In the genomic region with DNA sequence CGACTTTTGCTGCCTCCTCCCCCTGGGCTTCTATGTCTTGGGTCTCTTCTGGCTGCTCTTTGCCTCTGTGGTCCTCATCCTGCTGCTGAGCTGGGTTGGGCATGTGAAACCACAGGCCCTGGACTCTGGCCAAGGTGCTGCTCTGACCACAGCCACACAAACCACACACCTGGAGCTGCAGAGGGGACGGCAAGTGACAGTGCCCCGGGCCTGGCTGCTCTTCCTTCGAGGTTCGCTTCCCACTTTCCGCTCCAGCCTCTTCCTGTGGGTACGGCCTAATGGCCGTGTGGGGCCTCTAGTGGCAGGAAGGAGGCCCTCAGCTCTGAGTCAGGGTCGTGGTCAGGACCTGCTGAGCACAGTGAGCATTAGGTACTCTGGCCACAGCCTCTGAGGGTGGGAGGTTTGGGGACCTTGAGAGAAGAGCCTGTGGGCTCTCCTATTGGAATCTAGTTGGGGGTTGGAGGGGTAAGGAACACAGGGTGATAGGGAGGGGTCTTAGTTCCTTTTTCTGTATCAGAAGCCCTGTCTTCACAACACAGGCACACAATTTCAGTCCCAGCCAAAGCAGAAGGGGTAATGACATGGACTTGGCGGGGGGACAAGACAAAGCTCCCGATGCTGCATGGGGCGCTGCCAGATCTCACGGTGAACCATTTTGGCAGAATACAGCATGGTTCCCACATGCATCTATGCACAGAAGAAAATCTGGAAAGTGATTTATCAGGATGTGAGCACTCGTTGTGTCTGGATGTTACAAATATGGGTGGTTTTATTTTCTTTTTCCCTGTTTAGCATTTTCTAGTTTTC, we compare ENCODE assay signal across 8 cellular contexts. TPM values are rescaled to one million over a fixed set of nuclear protein-coding genes. Genes with fewer than 3 reads are reported as not detected.
DNase-seq lines count a peak whose midpoint lies in the region; ATAC-seq and TF ChIP-seq lines count a peak whose summit lies in the region.

No MANE protein-coding gene starts in this region.

- no peak overlapping the region for H3K9ac ChIP-seq in mammary epithelial cell (ENCODE audit: insufficient read depth, low read length)

- H3K27ac ChIP-seq in mammary epithelial cell (ENCODE audit: insufficient read depth, low read depth, low read length): no peak overlapping the region

- 67% methylated on average over 3 of the region's 14 CpGs for WGBS in mammary epithelial cell (ENCODE audit: low coverage, missing lambda C conversion rate)

- ATAC-seq in mucosa of descending colon: peak; percentile 39
- no peak for ATAC-seq in HG03039 (IDR thresholded peaks at IDR 0.05; ENCODE audit: unreplicated experiment)
- ATAC-seq in HG03521 (IDR thresholded peaks at IDR 0.05; ENCODE audit: unreplicated experiment): no peak

- intact Hi-C loops in mammary epithelial cell (cut with micrococcal nuclease): loop anchor here (1.0 kb wide), 1 partner anchor 25 kb away; no protein-coding TSS in a partner anchor
- intact Hi-C loops in mucosa of descending colon (cut with DNase I, micrococcal nuclease): no loop called here

- no peaks in the 10 kb centered on the region for H4K20me1 ChIP-seq in mammary epithelial cell (ENCODE audit: insufficient read depth, low read length)

- in situ Hi-C loops in mammary epithelial cell (cut with MboI; ENCODE audit: low sequenced_read_pairs in 2 of 2): no loop called here

- dilution Hi-C loops in mammary epithelial cell (cut with HindIII; ENCODE audit: low sequenced_read_pairs): no loop called here

- BruUV-seq in mammary epithelial cell (replicated peaks; lab: Mats Ljungman, UMichigan): no TSS peak

- no peak overlapping the region for H3K4me3 ChIP-seq in mammary epithelial cell (replicated peaks in 1 of 3; ENCODE audit: insufficient read depth in 1 of 3, low read depth in 2 of 3, low read length in 3 of 3)
- H3K4me3 ChIP-seq in mucosa of descending colon: no peak overlapping the region

- peak in 1 of 2 donors; percentile 49 for TF ChIP-seq CTCF in mammary epithelial cell (conservative IDR thresholded peaks at IDR 0.05 in 1 of 2, IDR thresholded peaks at IDR 0.05 in 1 of 2; ENCODE audit: extremely low read depth in 1 of 2, insufficient read depth in 1 of 2, low read depth in 1 of 2, low read length in 2 of 2)
- TF ChIP-seq CTCF in mucosa of descending colon (IDR thresholded peaks at IDR 0.05): no peak

- H3K4me1 ChIP-seq in mammary epithelial cell (ENCODE audit: insufficient read depth, low read length): peaks cover 18% of the 10 kb centered on the region
- H3K4me1 ChIP-seq in mucosa of descending colon (ENCODE audit: low read depth): peaks cover 17% of the 10 kb centered on the region

- H3K9me3 ChIP-seq in mammary epithelial cell (replicated peaks; ENCODE audit: insufficient read depth, low read length) (no peaks in the 10 kb centered on the region), mucosa of descending colon (no peaks in the 10 kb centered on the region)

- DNase-seq in stimulated activated CD4-positive, alpha-beta T cell treated with anti-CD3 and anti-CD28 coated beads, Interleukin-15, amount 100 ng/mL, for 24 hours: peak; percentile 36
- no peak for DNase-seq in stimulated activated CD4-positive, alpha-beta T cell treated with anti-CD3 and anti-CD28 coated beads, Interleukin-1b, Interleukin-23, amount 100 ng/mL, for 48 hours
- peak; percentile 50 to 54 for DNase-seq in NOMO-1 (lab: John Stamatoyannopoulos, UW; ENCODE audit: unreplicated experiment in 2 of 2)
- peak; percentile 39 for DNase-seq in mammary epithelial cell
- DNase-seq in mucosa of descending colon: peak; percentile 57 to 65 (median 64)
- DNase-seq in NCI-H1092 (lab: John Stamatoyannopoulos, UW): no peak

- H2AFZ ChIP-seq in mammary epithelial cell (ENCODE audit: low read depth, low read length): peak overlapping the region; percentile 14

- H3K36me3 ChIP-seq in mammary epithelial cell (ENCODE audit: insufficient read depth, low read length): no peaks in the 10 kb centered on the region
- no peaks in the 10 kb centered on the region for H3K36me3 ChIP-seq in mucosa of descending colon (ENCODE audit: low read depth)

- H3K27me3 ChIP-seq in mammary epithelial cell (ENCODE audit: insufficient read depth, low read length): no peaks in the 10 kb centered on the region

- H3K79me2 ChIP-seq in mammary epithelial cell (ENCODE audit: insufficient read depth, low read length): peaks cover 16% of the 10 kb centered on the region

- CTCF ChIA-PET in mammary epithelial cell (lab: Charles Lee; ENCODE audit: low non-redundant PET): interaction anchor here (1.0 kb wide), 1 partner anchor 367 kb away, joined by 5 read pairs; no protein-coding TSS in a partner anchor

- H3K4me2 ChIP-seq in mammary epithelial cell (ENCODE audit: insufficient read depth, low read depth, low read length): peak overlapping the region; percentile 50

RNA-seq across cellular contexts. Expression of gene GP1BA, which starts 2.3 kb away (rescaled TPM):
- total RNA-seq in mammary epithelial cell: not detected
- not detected for polyA plus RNA-seq in mammary epithelial cell
- not detected for polyA minus RNA-seq in mammary epithelial cell
- total RNA-seq in mucosa of descending colon: not detected

RNA-seq across cellular contexts. Expression of gene SLC25A11, which starts 5.5 kb away (rescaled TPM):
- total RNA-seq in mammary epithelial cell: 10 to 100 TPM; 35.5 to 46.7 TPM
- polyA plus RNA-seq in mammary epithelial cell: 71.3 TPM
- polyA minus RNA-seq in mammary epithelial cell: 103 TPM
- total RNA-seq in mucosa of descending colon: 10 to 100 TPM; 68.4 to 87.2 (median 72.8) TPM

RNA-seq across cellular contexts. Expression of gene RNF167, which starts 5.7 kb away (rescaled TPM):
- total RNA-seq in mammary epithelial cell (100 to 1,000 TPM in 1 of 2 donors, 10 to 100 TPM in 1; 53.0 to 121 TPM), mucosa of descending colon (100 to 1,000 TPM in 2 of 3 donors, 10 to 100 TPM in 1; 90.8 to 118 (median 114) TPM)
- 132 TPM for polyA plus RNA-seq in mammary epithelial cell
- polyA minus RNA-seq in mammary epithelial cell: 180 TPM

RNA-seq across cellular contexts. Expression of gene PFN1, which starts 14.0 kb away (rescaled TPM):
- total RNA-seq in mammary epithelial cell (1,000 to 10,000 TPM in 1 of 2 donors, 100 to 1,000 TPM in 1; 442 to 1,314 TPM), mucosa of descending colon (100 to 1,000 TPM; 605 to 825 (median 723) TPM)
- 1,540 TPM for polyA plus RNA-seq in mammary epithelial cell
- 1,004 TPM for polyA minus RNA-seq in mammary epithelial cell

RNA-seq across cellular contexts. Expression of gene ENO3, which starts 16.5 kb away (rescaled TPM):
- total RNA-seq in mammary epithelial cell (1 to 10 TPM; 1.8 to 7.8 TPM), mucosa of descending colon (10 to 100 TPM in 2 of 3 donors, 1 to 10 TPM in 1; 8.6 to 12.4 (median 10.1) TPM)
- 2.7 TPM for polyA plus RNA-seq in mammary epithelial cell
- polyA minus RNA-seq in mammary epithelial cell: not detected

Comparison
In these comparisons a context has a peak if more than half of its experiments do, and no peak if none do; other contexts are left out.
1. DNase-seq: peak in stimulated activated CD4-positive, alpha-beta T cell treated with anti-CD3 and anti-CD28 coated beads, Interleukin-15, amount 100 ng/mL, for 24 hours (single experiment), NOMO-1 (2 of 2), mammary epithelial cell (single experiment) and mucosa of descending colon (3 of 3); none in stimulated activated CD4-positive, alpha-beta T cell treated with anti-CD3 and anti-CD28 coated beads, Interleukin-1b, Interleukin-23, amount 100 ng/mL, for 48 hours (single experiment) and NCI-H1092 (single experiment).